In genomic region chr15:85047271-85047948, GRCh38 we compare ENCODE assay signal across 8 cellular contexts.
DNase-seq lines count a peak whose midpoint lies in the region; ATAC-seq, FAIRE-seq and TF ChIP-seq lines count a peak whose summit lies in the region.

No MANE protein-coding gene starts in this region.

- no peak overlapping the region for H3K23ac ChIP-seq in neuronal stem cell (ENCODE audit: low read depth, low read length, poor library complexity)
- no peak overlapping the region for H3K23ac ChIP-seq in H9 (ENCODE audit: insufficient read length, low read depth, low read length)

- H2BK15ac ChIP-seq in neuronal stem cell (ENCODE audit: low read length), result no peak overlapping the region
- no peak overlapping the region for H2BK15ac ChIP-seq in H9 (ENCODE audit: low read depth, low read length)

- FAIRE-seq in endothelial cell of umbilical vein (lab: Jason Lieb, UNC), result peak; percentile 72
- no peak for FAIRE-seq in D721Med (lab: Jason Lieb, UNC)

- H3K56ac ChIP-seq in H9 (ENCODE audit: insufficient read length, low read depth, low read length), result no peak overlapping the region

- H3K14ac ChIP-seq in neuronal stem cell (ENCODE audit: low read length), result no peak overlapping the region
- H3K14ac ChIP-seq in H9 (ENCODE audit: insufficient read depth, low read length), result no peak overlapping the region

- no peaks in the 10 kb centered on the region for H3K9me1 ChIP-seq in endothelial cell of umbilical vein (replicated peaks; ENCODE audit: control insufficient read depth, extremely low read depth, insufficient read depth, low read length)

- H2AK5ac ChIP-seq in neuronal stem cell (ENCODE audit: low read depth, low read length), result no peak overlapping the region
- no peak overlapping the region for H2AK5ac ChIP-seq in H9 (ENCODE audit: insufficient read length, low read length)

- H2AFZ ChIP-seq in endothelial cell of umbilical vein (ENCODE audit: low read depth, low read length), result no peak overlapping the region
- H2AFZ ChIP-seq in neuronal stem cell (ENCODE audit: low read length), result peak overlapping the region; percentile 32
- H2AFZ ChIP-seq in H9 (ENCODE audit: low read length), result no peak overlapping the region

- peak; percentile 59 for DNase-seq in NCI-H82 treated with DMSO at 0.1 percent for 48 hours (lab: John Stamatoyannopoulos, UW; ENCODE audit: unreplicated experiment)
- peak; percentile 97 for DNase-seq in endothelial cell of umbilical vein (ENCODE audit: low read depth, low spot score)
- no peak for DNase-seq in neuronal stem cell (ENCODE audit: low spot score)
- DNase-seq in H9, result no peak
- no peak for DNase-seq in NCI-H1092 (lab: John Stamatoyannopoulos, UW)
- no peak for DNase-seq in D721Med (ENCODE audit: insufficient read length, low spot score)

- peak overlapping the region in 1 of 3 experiments; percentile 96; a peak in 1 of 7 replicates for H3K27ac Mint-ChIP-seq in H9

- dilution Hi-C loops in endothelial cell of umbilical vein (cut with MboI; ENCODE audit: extremely low pct_ligation_motif_present, low sequenced_read_pairs), result no loop called here

- H3K4me2 ChIP-seq in endothelial cell of umbilical vein (ENCODE audit: insufficient read depth, low read length), result peak overlapping the region; percentile 81
- no peak overlapping the region for H3K4me2 ChIP-seq in neuronal stem cell (ENCODE audit: insufficient read depth, low read length, poor library complexity, severe bottlenecking)
- H3K4me2 ChIP-seq in H9 (ENCODE audit: insufficient read depth, insufficient read length, low read length), result no peak overlapping the region

- no peak overlapping the region for H2BK5ac ChIP-seq in neuronal stem cell (ENCODE audit: low read length)
- H2BK5ac ChIP-seq in H9 (ENCODE audit: insufficient read length, low read length), result no peak overlapping the region

- H3K4me3 Mint-ChIP-seq in H9, result no peak overlapping the region

- H3T11ph ChIP-seq in H9 (ENCODE audit: low read length), result no peak overlapping the region

- CTCF ChIA-PET in endothelial cell of umbilical vein (lab: Charles Lee), result interaction anchor here (1.0 to 5.6 kb wide), 9 partner anchors 10 to 448 kb away, joined by 3 to 92 read pairs (median 4); no protein-coding TSS in a partner anchor

- H3K79me2 ChIP-seq in endothelial cell of umbilical vein (ENCODE audit: control insufficient read depth, insufficient read depth, low read length) (peaks cover 31% of the 10 kb centered on the region), H9 (ENCODE audit: insufficient read depth, low read length) (no peaks in the 10 kb centered on the region)

- H3K4me3 ChIP-seq in endothelial cell of umbilical vein (replicated peaks in 1 of 3; ENCODE audit: insufficient read depth in 1 of 3, low read depth in 1 of 3, low read length in 3 of 3), result peak overlapping the region in 1 of 3 experiments; percentile 47
- no peak overlapping the region for H3K4me3 ChIP-seq in neuronal stem cell (ENCODE audit: low read length in 2 of 2)

- H2BK20ac ChIP-seq in H9 (ENCODE audit: low read depth, low read length, poor library complexity, severe bottlenecking), result no peak overlapping the region

- BruUV-seq in endothelial cell of umbilical vein (replicated peaks; lab: Mats Ljungman, UMichigan), result TSS peak; percentile 84

- no peaks in the 10 kb centered on the region for H3K23me2 ChIP-seq in H9 (ENCODE audit: insufficient read length, low read depth, low read length, poor library complexity, severe bottlenecking)

- peaks cover 0 to 6% of the 10 kb centered on the region in 2 experiments; a peak in 1 of 4 replicates for H3K4me1 Mint-ChIP-seq in H9

- H3K27me3 ChIP-seq in endothelial cell of umbilical vein (ENCODE audit: control insufficient read depth in 2 of 2, insufficient read depth in 2 of 2, low read length in 2 of 2) (no peaks in the 10 kb centered on the region), neuronal stem cell (ENCODE audit: control insufficient read depth in 3 of 3, insufficient read depth in 3 of 3, low read depth in 1 of 3, low read length in 3 of 3) (no peaks in the 10 kb centered on the region), H9 (ENCODE audit: insufficient read depth, low read length) (no peaks in the 10 kb centered on the region)

- H3K79me1 ChIP-seq in neuronal stem cell (ENCODE audit: low read depth, low read length) (no peaks in the 10 kb centered on the region), H9 (ENCODE audit: insufficient read depth, low read depth, low read length, poor library complexity, severe bottlenecking) (no peaks in the 10 kb centered on the region)

- TF ChIP-seq CTCF in endothelial cell of umbilical vein (IDR thresholded peaks at IDR 0.05; ENCODE audit: extremely low read depth in 1 of 2, insufficient read depth in 1 of 2, low read depth in 1 of 2, low read length in 2 of 2) (no peak), H9 (conservative IDR thresholded peaks at IDR 0.05) (no peak), D721Med (IDR thresholded peaks at IDR 0.05; ENCODE audit: insufficient read depth, missing control alignments) (no peak)

- H3K4me1 ChIP-seq in endothelial cell of umbilical vein (ENCODE audit: control insufficient read depth, extremely low read depth, insufficient read depth, low read length) (peaks cover 38% of the 10 kb centered on the region), neuronal stem cell (ENCODE audit: control insufficient read depth in 2 of 2, insufficient read depth in 1 of 2, low read depth in 1 of 2, low read length in 2 of 2) (peaks cover 0 to 4% of the 10 kb centered on the region in 2 donors), H9 (ENCODE audit: insufficient read depth, low read length) (no peaks in the 10 kb centered on the region; the same call in 1 of the 2 replicates)

- H3K36me3 ChIP-seq in endothelial cell of umbilical vein (ENCODE audit: control insufficient read depth in 2 of 2, extremely low read depth in 1 of 2, insufficient read depth in 2 of 2, low read length in 2 of 2), result no peaks in the 10 kb centered on the region
- H3K36me3 ChIP-seq in neuronal stem cell (replicated peaks in 1 of 2; ENCODE audit: control insufficient read depth in 2 of 2, insufficient read depth in 2 of 2, low read length in 2 of 2), result no peaks in the 10 kb centered on the region

- H3K9me3 ChIP-seq in endothelial cell of umbilical vein (replicated peaks; ENCODE audit: control insufficient read depth, insufficient read depth, low read length) (no peaks in the 10 kb centered on the region), neuronal stem cell (replicated peaks in 1 of 2; ENCODE audit: control insufficient read depth in 2 of 2, insufficient read depth in 1 of 2, low read depth in 1 of 2, low read length in 2 of 2) (no peaks in the 10 kb centered on the region), H9 (ENCODE audit: control insufficient read depth, low read depth, low read length) (no peaks in the 10 kb centered on the region)

- peak; percentile 74 for ATAC-seq in GM21423 (IDR thresholded peaks at IDR 0.05; ENCODE audit: unreplicated experiment)
- no peak for ATAC-seq in GM19324 (IDR thresholded peaks at IDR 0.05; ENCODE audit: low FRiP score, unreplicated experiment)

- H2BK12ac ChIP-seq in neuronal stem cell (ENCODE audit: low read length) (no peak overlapping the region), H9 (ENCODE audit: insufficient read length, low read depth, low read length) (no peak overlapping the region)

- no peaks in the 10 kb centered on the region for H4K20me1 ChIP-seq in endothelial cell of umbilical vein (replicated peaks; ENCODE audit: control insufficient read depth, extremely low read depth, insufficient read depth, low read length)
- no peaks in the 10 kb centered on the region for H4K20me1 ChIP-seq in H9 (ENCODE audit: control insufficient read depth, insufficient read depth, insufficient read length)

- H4K8ac ChIP-seq in neuronal stem cell (ENCODE audit: low read depth, low read length) (no peak overlapping the region), H9 (replicated peaks; ENCODE audit: insufficient read length, low read depth, low read length) (no peak overlapping the region)

- no peak overlapping the region for H4K5ac ChIP-seq in H9 (ENCODE audit: insufficient read length, low read depth, low read length)

- H3K27ac ChIP-seq in endothelial cell of umbilical vein (ENCODE audit: insufficient read depth, low read depth, low read length) (peak overlapping the region; percentile 84), neuronal stem cell (replicated peaks; ENCODE audit: low read length) (no peak overlapping the region), H9 (ENCODE audit: insufficient read length, low read depth, low read length) (no peak overlapping the region)

- H3K4ac ChIP-seq in neuronal stem cell (ENCODE audit: low read length) (no peak overlapping the region), H9 (ENCODE audit: low read depth, low read length) (no peak overlapping the region)

- H4K91ac ChIP-seq in neuronal stem cell (ENCODE audit: low read depth, low read length, poor library complexity) (no peak overlapping the region), H9 (ENCODE audit: insufficient read length, low read depth, low read length) (no peak overlapping the region)

- no peaks in the 10 kb centered on the region for H3K36me3 Mint-ChIP-seq in H9 (ENCODE audit: insufficient read depth in 1 of 3, low read depth in 3 of 3)

- POLR2A ChIA-PET in endothelial cell of umbilical vein (lab: Charles Lee), result no interaction called here

- H2BK120ac ChIP-seq in neuronal stem cell (ENCODE audit: low read depth, low read length), result no peak overlapping the region
- no peak overlapping the region for H2BK120ac ChIP-seq in H9 (ENCODE audit: low read depth, low read length, poor library complexity, severe bottlenecking)

- WGBS in neuronal stem cell (ENCODE audit: extremely low coverage in 2 of 2, insufficient read length in 2 of 2, insufficient replicate concordance in 1 of 2), 2 donors, result no CpG with 5 or more reads among the region's 7 CpGs
- WGBS in H9 (ENCODE audit: extremely low coverage, insufficient read length, low lambda C conversion rate), result no CpG with 5 or more reads among the region's 7 CpGs

- TF ChIP-seq POLR2A in endothelial cell of umbilical vein (IDR thresholded peaks at IDR 0.05; ENCODE audit: low read depth, low read length), result peak; percentile 69

- H3K9me3 Mint-ChIP-seq in H9, result no peaks in the 10 kb centered on the region

- H3K9ac ChIP-seq in endothelial cell of umbilical vein (replicated peaks; ENCODE audit: extremely low read depth, insufficient read depth, low read length), result peak overlapping the region; percentile 73
- H3K9ac ChIP-seq in neuronal stem cell (ENCODE audit: low read depth, low read length, poor library complexity), result no peak overlapping the region
- H3K9ac ChIP-seq in H9 (ENCODE audit: extremely low read depth, insufficient read length, low read length), result no peak overlapping the region

- no peaks in the 10 kb centered on the region for H3K27me3 Mint-ChIP-seq in H9 (ENCODE audit: low read depth)

- intact Hi-C loops in endothelial cell of umbilical vein (cut with micrococcal nuclease), result loop anchor here (1.0 to 5.0 kb wide), 4 partner anchors 17 to 229 kb away; partner anchors contain the start of gene PDE8A

- no peak overlapping the region for H3K18ac ChIP-seq in neuronal stem cell (ENCODE audit: low read length)
- H3K18ac ChIP-seq in H9 (ENCODE audit: insufficient read length, low read depth, low read length), result no peak overlapping the region

TF ChIP-seq in endothelial cell of umbilical vein, 7 proteins besides CTCF, POLR2A, EP300 and RAD21 (continues in another document):
- TF ChIP-seq MYC (IDR thresholded peaks at IDR 0.05; ENCODE audit: low read depth, low read length) (no peak), FOS (IDR thresholded peaks at IDR 0.05; ENCODE audit: borderline replicate concordance, insufficient read depth, low read length) (peak; percentile 75)

Comparison
In these comparisons a context has a peak if more than half of its experiments do, and no peak if none do; other contexts are left out.
1. DNase-seq: peak in NCI-H82 treated with DMSO at 0.1 percent for 48 hours (single experiment) and endothelial cell of umbilical vein (single experiment); none in neuronal stem cell (single experiment), H9 (single experiment), NCI-H1092 (single experiment) and D721Med (single experiment).